Comparison of ENCODE assay signal across 24 cellular contexts in genomic region chr15:74424901-74425528, GRCh38. TPM values are rescaled to one million over a fixed set of nuclear protein-coding genes. Genes with fewer than 3 reads are reported as not detected.
DNase-seq lines count a peak whose midpoint lies in the region; ATAC-seq and TF ChIP-seq lines count a peak whose summit lies in the region.
"Had no signal": no experiment of that assay in that cellular context is flagged by ENCODE, and none has a peak within 500 bp of the region (broad histone marks: within the 10 kb centered on the region; RNA-seq: fewer than 3 reads in every experiment).

No MANE protein-coding gene starts in this region.

- H3K4me3 ChIP-seq in RWPE2 (ENCODE audit: severe bottlenecking), result no peak overlapping the region
- H3K4me3 ChIP-seq: lower lobe of right lung, PC-9, upper lobe of right lung had no signal

- H3K9me3 Mint-ChIP-seq in activated T-cell treated with anti-CD3 and anti-CD28 coated beads, Interleukin-2, amount 50 U/mL, for 24 hours, result no peaks in the 10 kb centered on the region
- H3K9me3 Mint-ChIP-seq in activated T-cell treated with anti-CD3 and anti-CD28 coated beads, Interleukin-2, amount 50 U/mL, for 72 hours, result no peaks in the 10 kb centered on the region
- no peaks in the 10 kb centered on the region for H3K9me3 Mint-ChIP-seq in effector memory CD8-positive, alpha-beta T cell
- no peaks in the 10 kb centered on the region for H3K9me3 Mint-ChIP-seq in stimulated activated naive B cell treated with anti-CD40 and anti-IgM and Interleukin-4, amounts not matched to agents 10 μg/mL and 1 μg/mL and 100 μg/mL, for 72 hours
- H3K9me3 Mint-ChIP-seq: activated naive CD8-positive, alpha-beta T cell treated with anti-CD3 and anti-CD28 coated beads, Interleukin-2, amount 10 ng/mL, durations not matched to agents 7 days and 5 days; CD8-positive, alpha-beta T cell had no signal

- no peak for ATAC-seq in activated T-cell treated with anti-CD3 and anti-CD28 coated beads, Interleukin-2, amount 50 U/mL, for 72 hours (replicated peaks in 1 of 2)
- ATAC-seq in RWPE2 (ENCODE audit: low read depth) (no peak), GM19455 (IDR thresholded peaks at IDR 0.05; ENCODE audit: unreplicated experiment) (no peak), GM19328 (IDR thresholded peaks at IDR 0.05; ENCODE audit: unreplicated experiment) (no peak)
- ATAC-seq in effector memory CD8-positive, alpha-beta T cell (replicated peaks), result no peak
- no peak for ATAC-seq in stimulated activated naive B cell treated with anti-CD40 and anti-IgM and Interleukin-4, amounts not matched to agents 10 μg/mL and 1 μg/mL and 100 μg/mL, for 72 hours (replicated peaks)
- ATAC-seq: CD8-positive, alpha-beta T cell; lower lobe of right lung; SK-N-SH treated with all-trans-retinoic acid at 6 μM for 48 hours; upper lobe of right lung had no signal

- H3K27ac Mint-ChIP-seq in activated T-cell treated with anti-CD3 and anti-CD28 coated beads, Interleukin-2, amount 50 U/mL, for 24 hours, result peak overlapping the region; percentile 90
- no peak overlapping the region for H3K27ac Mint-ChIP-seq in activated T-cell treated with anti-CD3 and anti-CD28 coated beads, Interleukin-2, amount 50 U/mL, for 72 hours
- H3K27ac Mint-ChIP-seq in effector memory CD8-positive, alpha-beta T cell, result peak overlapping the region; percentile 74 to 80
- H3K27ac Mint-ChIP-seq in stimulated activated naive B cell treated with anti-CD40 and anti-IgM and Interleukin-4, amounts not matched to agents 10 μg/mL and 1 μg/mL and 100 μg/mL, for 72 hours, result peak overlapping the region; percentile 92
- H3K27ac Mint-ChIP-seq: CD8-positive, alpha-beta T cell had no signal

- no peak overlapping the region for H3K4me3 Mint-ChIP-seq in activated T-cell treated with anti-CD3 and anti-CD28 coated beads, Interleukin-2, amount 50 U/mL, for 24 hours
- H3K4me3 Mint-ChIP-seq in activated T-cell treated with anti-CD3 and anti-CD28 coated beads, Interleukin-2, amount 50 U/mL, for 72 hours, result no peak overlapping the region
- no peak overlapping the region for H3K4me3 Mint-ChIP-seq in effector memory CD8-positive, alpha-beta T cell
- peak overlapping the region; percentile 91 to 94 for H3K4me3 Mint-ChIP-seq in stimulated activated naive B cell treated with anti-CD40 and anti-IgM and Interleukin-4, amounts not matched to agents 10 μg/mL and 1 μg/mL and 100 μg/mL, for 72 hours
- H3K4me3 Mint-ChIP-seq: activated naive CD8-positive, alpha-beta T cell treated with anti-CD3 and anti-CD28 coated beads, Interleukin-2, amount 10 ng/mL, durations not matched to agents 7 days and 5 days; CD8-positive, alpha-beta T cell had no signal

- no peaks in the 10 kb centered on the region for H3K9me3 ChIP-seq in RWPE2 (ENCODE audit: severe bottlenecking)
- H3K9me3 ChIP-seq: lower lobe of right lung, upper lobe of right lung had no signal

- TF ChIP-seq CTCF in RWPE2 (IDR thresholded peaks at IDR 0.05; ENCODE audit: poor library complexity, severe bottlenecking), result no peak

- peaks cover 97% of the 10 kb centered on the region for H3K36me3 Mint-ChIP-seq in activated T-cell treated with anti-CD3 and anti-CD28 coated beads, Interleukin-2, amount 50 U/mL, for 24 hours (ENCODE audit: low read depth)
- H3K36me3 Mint-ChIP-seq in activated T-cell treated with anti-CD3 and anti-CD28 coated beads, Interleukin-2, amount 50 U/mL, for 72 hours (ENCODE audit: insufficient read depth in 2 of 2), result peaks cover 4 to 11% of the 10 kb centered on the region in 2 donors
- no peaks in the 10 kb centered on the region for H3K36me3 Mint-ChIP-seq in effector memory CD8-positive, alpha-beta T cell (ENCODE audit: insufficient read depth)
- H3K36me3 Mint-ChIP-seq in stimulated activated naive B cell treated with anti-CD40 and anti-IgM and Interleukin-4, amounts not matched to agents 10 μg/mL and 1 μg/mL and 100 μg/mL, for 72 hours, result peaks cover 84 to 96% of the 10 kb centered on the region in 2 donors
- H3K36me3 Mint-ChIP-seq: CD8-positive, alpha-beta T cell had no signal

- no peaks in the 10 kb centered on the region for H3K27me3 ChIP-seq in RWPE2 (ENCODE audit: insufficient read depth, poor library complexity, severe bottlenecking)

- DNase-seq in activated T-cell treated with anti-CD3 and anti-CD28 coated beads, Interleukin-2, amount 50 U/mL, for 24 hours, result no peak
- DNase-seq in activated T-cell treated with anti-CD3 and anti-CD28 coated beads, Interleukin-2, amount 50 U/mL, for 72 hours, result no peak
- no peak for DNase-seq in RWPE2 (ENCODE audit: low spot score)
- DNase-seq in effector memory CD8-positive, alpha-beta T cell, result no peak
- DNase-seq in stimulated activated naive B cell treated with anti-CD40 and anti-IgM and Interleukin-4, amounts not matched to agents 10 μg/mL and 1 μg/mL and 100 μg/mL, for 72 hours, result no peak
- no peak for DNase-seq in iPS-NIHi7 (ENCODE audit: extremely low spot score)
- DNase-seq: activated CD4-positive, alpha-beta T cell treated with anti-CD3 and anti-CD28 coated beads, Interleukin-2, amount 50 U/mL, for 1 hour; activated naive CD8-positive, alpha-beta T cell treated with anti-CD3 and anti-CD28 coated beads, Interleukin-2, amount 10 ng/mL, durations not matched to agents 7 days and 5 days; activated T-cell treated with anti-CD3 and anti-CD28 coated beads for 4 hours; CD8-positive, alpha-beta T cell; DND-41; effector CD4-positive, alpha-beta T cell; head of caudate nucleus; lower lobe of right lung; NCI-H1048; PC-9; small intestine; upper lobe of right lung had no signal

- no peaks in the 10 kb centered on the region for H3K27me3 Mint-ChIP-seq in activated T-cell treated with anti-CD3 and anti-CD28 coated beads, Interleukin-2, amount 50 U/mL, for 24 hours
- H3K27me3 Mint-ChIP-seq in activated T-cell treated with anti-CD3 and anti-CD28 coated beads, Interleukin-2, amount 50 U/mL, for 72 hours (ENCODE audit: low read depth), result no peaks in the 10 kb centered on the region
- no peaks in the 10 kb centered on the region for H3K27me3 Mint-ChIP-seq in effector memory CD8-positive, alpha-beta T cell
- H3K27me3 Mint-ChIP-seq in stimulated activated naive B cell treated with anti-CD40 and anti-IgM and Interleukin-4, amounts not matched to agents 10 μg/mL and 1 μg/mL and 100 μg/mL, for 72 hours, result no peaks in the 10 kb centered on the region
- H3K27me3 Mint-ChIP-seq: activated naive CD8-positive, alpha-beta T cell treated with anti-CD3 and anti-CD28 coated beads, Interleukin-2, amount 10 ng/mL, durations not matched to agents 7 days and 5 days had no signal

- H3K36me3 ChIP-seq in RWPE2 (ENCODE audit: low read depth), result peaks cover 10% of the 10 kb centered on the region; the same call in 1 of the 2 replicates
- H3K36me3 ChIP-seq: lower lobe of right lung, upper lobe of right lung had no signal

- H3K27ac ChIP-seq in RWPE2 (ENCODE audit: poor library complexity, severe bottlenecking), result peak overlapping the region; percentile 95
- H3K27ac ChIP-seq: KMS-11, lower lobe of right lung, upper lobe of right lung had no signal

- H3K4me1 ChIP-seq in RWPE2 (ENCODE audit: insufficient read depth, poor library complexity, severe bottlenecking), result peaks cover 54% of the 10 kb centered on the region

- H3K4me1 Mint-ChIP-seq in activated T-cell treated with anti-CD3 and anti-CD28 coated beads, Interleukin-2, amount 50 U/mL, for 24 hours (ENCODE audit: low read depth), result peaks cover 96% of the 10 kb centered on the region
- H3K4me1 Mint-ChIP-seq in activated T-cell treated with anti-CD3 and anti-CD28 coated beads, Interleukin-2, amount 50 U/mL, for 72 hours (ENCODE audit: low read depth), result peaks cover 82% of the 10 kb centered on the region
- peaks cover 25 to 66% of the 10 kb centered on the region in 2 donors for H3K4me1 Mint-ChIP-seq in effector memory CD8-positive, alpha-beta T cell (ENCODE audit: low read depth in 2 of 2)
- peaks cover 90 to 100% of the 10 kb centered on the region in 2 donors for H3K4me1 Mint-ChIP-seq in stimulated activated naive B cell treated with anti-CD40 and anti-IgM and Interleukin-4, amounts not matched to agents 10 μg/mL and 1 μg/mL and 100 μg/mL, for 72 hours

RNA-seq across cellular contexts. Expression of gene SEMA7A, which starts 8.7 kb away (rescaled TPM):
- total RNA-seq in activated T-cell treated with anti-CD3 and anti-CD28 coated beads, Interleukin-2, amount 50 U/mL, for 72 hours, result 10 to 100 TPM; 46.7 to 57.1 TPM

RNA-seq across cellular contexts. Expression of gene UBL7, which starts 35.9 kb away (rescaled TPM):
- 10 to 100 TPM; 47.8 to 55.1 TPM for total RNA-seq in activated T-cell treated with anti-CD3 and anti-CD28 coated beads, Interleukin-2, amount 50 U/mL, for 72 hours

RNA-seq across cellular contexts. Expression of gene CYP11A1, which starts 57.6 kb away (rescaled TPM):
- total RNA-seq in activated T-cell treated with anti-CD3 and anti-CD28 coated beads, Interleukin-2, amount 50 U/mL, for 72 hours, result under 1 TPM; 0.21 to 0.26 TPM
- total RNA-seq: activated naive CD8-positive, alpha-beta T cell treated with anti-CD3 and anti-CD28 coated beads, Interleukin-2, amount 10 ng/mL, durations not matched to agents 7 days and 5 days; bronchial epithelial cell; CD8-positive, alpha-beta T cell; myocyte had no signal

Comparison
In these comparisons a context has a peak if more than half of its experiments do, and no peak if none do; other contexts are left out.
1. H3K4me3 Mint-ChIP-seq: peak in stimulated activated naive B cell treated with anti-CD40 and anti-IgM and Interleukin-4, amounts not matched to agents 10 μg/mL and 1 μg/mL and 100 μg/mL, for 72 hours (2 of 2); none in activated T-cell treated with anti-CD3 and anti-CD28 coated beads, Interleukin-2, amount 50 U/mL, for 24 hours (single experiment), activated T-cell treated with anti-CD3 and anti-CD28 coated beads, Interleukin-2, amount 50 U/mL, for 72 hours (0 of 2) and effector memory CD8-positive, alpha-beta T cell (0 of 2).